ENCODE assay signal across 8 cellular contexts in genomic region chr1:28232558-28233263, GRCh38. TPM values are rescaled to one million over a fixed set of nuclear protein-coding genes. Genes with fewer than 3 reads are reported as not detected.
DNase-seq lines count a peak whose midpoint lies in the region; ATAC-seq, FAIRE-seq and TF ChIP-seq lines count a peak whose summit lies in the region.

Gene DNAJC8, minus strand, starts transcription at chr1:28233029. Its CDS starts 31 bp downstream, at chr1:28232998.

- peak within 1 kb of the TSS; percentile 97 for H3K4me2 ChIP-seq in A549

- DNase-seq in A549 (ENCODE audit: low read depth in 1 of 2, low spot score in 1 of 2) (peak; percentile 89), NCI-H524 treated with DMSO at 0.1 percent for 48 hours (lab: John Stamatoyannopoulos, UW) (peak; percentile 34), chondrocyte (ENCODE audit: low spot score) (peak; percentile 97), kidney epithelial cell (ENCODE audit: low read depth) (peak; percentile 80)
- DNase-seq in activated CD4-positive, alpha-beta T cell treated with anti-CD3 and anti-CD28 coated beads for 36 hours = peak; percentile 98
- DNase-seq in stimulated activated CD4-positive, alpha-beta T cell treated with anti-CD3 and anti-CD28 coated beads, Interleukin-15, amount 100 ng/mL, for 24 hours = peak; percentile 98

- peak; percentile 67 for TF ChIP-seq POLR2A in A549 (IDR thresholded peaks at IDR 0.05; ENCODE audit: low read length)

- no peaks in the 10 kb centered on the region for H3K9me3 ChIP-seq in A549

- peaks cover 12% of the 10 kb centered on the region for H3K36me3 Mint-ChIP-seq in activated CD4-positive, alpha-beta T cell treated with anti-CD3 and anti-CD28 coated beads for 36 hours (ENCODE audit: low read depth)
- H3K36me3 Mint-ChIP-seq in chondrocyte (ENCODE audit: low read depth) = peaks cover 5% of the 10 kb centered on the region

- ATAC-seq in A549 (peak; percentile 57 to 75; a peak in 4 of 6 replicates), GM18907 (IDR thresholded peaks at IDR 0.05; ENCODE audit: unreplicated experiment) (peak; percentile 64), HG03354 (IDR thresholded peaks at IDR 0.05; ENCODE audit: poor library complexity, severe bottlenecking, unreplicated experiment) (peak; percentile 63)
- ATAC-seq in activated CD4-positive, alpha-beta T cell treated with anti-CD3 and anti-CD28 coated beads for 36 hours = peak; percentile 66

- no peaks in the 10 kb centered on the region for H3K27me3 Mint-ChIP-seq in activated CD4-positive, alpha-beta T cell treated with anti-CD3 and anti-CD28 coated beads for 36 hours
- no peaks in the 10 kb centered on the region for H3K27me3 Mint-ChIP-seq in chondrocyte (ENCODE audit: low read depth)

- peak within 1 kb of the TSS; percentile 96 for H3K27ac Mint-ChIP-seq in activated CD4-positive, alpha-beta T cell treated with anti-CD3 and anti-CD28 coated beads for 36 hours
- peak within 1 kb of the TSS; percentile 99 for H3K27ac Mint-ChIP-seq in chondrocyte (ENCODE audit: unreplicated experiment)

- POLR2A ChIA-PET in A549 (lab: Yijun Ruan, JAX) = no interaction called here
- POLR2A ChIA-PET in activated CD4-positive, alpha-beta T cell treated with anti-CD3 and anti-CD28 coated beads for 36 hours (lab: Charles Lee) = interaction anchor here (0.6 kb wide), 1 partner anchor 277 kb away, joined by 3 read pairs; no protein-coding TSS in a partner anchor

- intact Hi-C loops in activated CD4-positive, alpha-beta T cell treated with anti-CD3 and anti-CD28 coated beads for 36 hours (cut with DNase I, micrococcal nuclease) = loop anchor here in 1 of 2 experiments (1.0 to 5.0 kb wide), 4 partner anchors 144 to 507 kb away; partner anchors contain the start of genes EYA3, FAM76A, STX12 and THEMIS2

- peaks cover 20% of the 10 kb centered on the region for H3K4me1 ChIP-seq in A549

- FAIRE-seq in A549 (lab: Jason Lieb, UNC) = no peak

- TF ChIP-seq CTCF in A549 (IDR thresholded peaks at IDR 0.05) (no peak), chondrocyte (IDR thresholded peaks at IDR 0.05) (peak; percentile 10), kidney epithelial cell (IDR thresholded peaks at IDR 0.05; ENCODE audit: insufficient read depth, low read length, poor library complexity, severe bottlenecking) (no peak)

- 0% methylated on average over 25 of the region's 40 CpGs for WGBS in A549 (ENCODE audit: missing lambda C conversion rate)

- no peak for TF ChIP-seq RAD21 in A549 (conservative IDR thresholded peaks at IDR 0.05 in 1 of 2, IDR thresholded peaks at IDR 0.05 in 1 of 2)

- no peaks in the 10 kb centered on the region for H3K9me3 Mint-ChIP-seq in activated CD4-positive, alpha-beta T cell treated with anti-CD3 and anti-CD28 coated beads for 36 hours (ENCODE audit: low read depth)
- H3K9me3 Mint-ChIP-seq in chondrocyte (ENCODE audit: low read depth) = no peaks in the 10 kb centered on the region

- H3K4me3 Mint-ChIP-seq in activated CD4-positive, alpha-beta T cell treated with anti-CD3 and anti-CD28 coated beads for 36 hours = peak within 1 kb of the TSS; percentile 98
- peak within 1 kb of the TSS; percentile 96 for H3K4me3 Mint-ChIP-seq in chondrocyte (ENCODE audit: unreplicated experiment)

- H3K27me3 ChIP-seq in kidney epithelial cell (ENCODE audit: control insufficient read depth, insufficient read depth, low read length) = no peaks in the 10 kb centered on the region

- peaks cover 20% of the 10 kb centered on the region for H3K4me1 Mint-ChIP-seq in activated CD4-positive, alpha-beta T cell treated with anti-CD3 and anti-CD28 coated beads for 36 hours
- H3K4me1 Mint-ChIP-seq in chondrocyte (ENCODE audit: low read depth) = peaks cover 34% of the 10 kb centered on the region

- H3K4me3 ChIP-seq in A549 (peak within 1 kb of the TSS; percentile 96), kidney epithelial cell (ENCODE audit: low read depth, low read length) (peak within 1 kb of the TSS; percentile 90)

- H3K27ac ChIP-seq in A549 = peak within 1 kb of the TSS; percentile 88 to 95

- CTCF ChIA-PET in A549 (lab: Yijun Ruan, JAX) = interaction anchor here (1.4 kb wide), 1 partner anchor 15 kb away, joined by 5 read pairs; no protein-coding TSS in a partner anchor
- CTCF ChIA-PET in activated CD4-positive, alpha-beta T cell treated with anti-CD3 and anti-CD28 coated beads for 36 hours (lab: Charles Lee) = interaction anchor here (1.0 to 4.7 kb wide), 3 partner anchors 13 to 145 kb away, joined by 5 to 24 read pairs (median 5); partner anchors contain the start of gene EYA3

- TF ChIP-seq EP300 in A549 (IDR thresholded peaks at IDR 0.05) = no peak

- H3K36me3 ChIP-seq in kidney epithelial cell (ENCODE audit: control insufficient read depth, insufficient read depth, low read length) = no peaks in the 10 kb centered on the region

TF ChIP-seq in A549, 52 proteins besides CTCF, POLR2A, EP300 and RAD21 (continues in another document):
- TF ChIP-seq ZC3H11A (IDR thresholded peaks at IDR 0.05) (no peak), EHMT2 (IDR thresholded peaks at IDR 0.05; ENCODE audit: low read depth) (no peak), PHF8 (IDR thresholded peaks at IDR 0.05; ENCODE audit: borderline replicate concordance, low read depth) (peak; percentile 33; the same call in 1 of the 2 replicates), ELK1 (IDR thresholded peaks at IDR 0.05; ENCODE audit: low read depth, low read length) (no peak), GATA3 (IDR thresholded peaks at IDR 0.05; ENCODE audit: borderline replicate concordance) (no peak), SREBF2 (IDR thresholded peaks at IDR 0.05) (no peak), BCL3 (IDR thresholded peaks at IDR 0.05) (0 out of 3 replicates have a peak, but pooled peaks have one; percentile 42), KDM1A (IDR thresholded peaks at IDR 0.05; ENCODE audit: low read depth) (no peak), KDM5A (IDR thresholded peaks at IDR 0.05) (peak; percentile 98), PBX3 (IDR thresholded peaks at IDR 0.05) (no peak), USF2 (IDR thresholded peaks at IDR 0.05) (peak; percentile 99), MAX (IDR thresholded peaks at IDR 0.05) (peak; percentile 85), ZSCAN20 (CRISPR knock-in tag; IDR thresholded peaks at IDR 0.05) (no peak), HES2 (IDR thresholded peaks at IDR 0.05) (no peak), HDAC2 (IDR thresholded peaks at IDR 0.05) (peak; percentile 51; the same call in 1 of the 2 replicates), HEYL (CRISPR knock-in tag; IDR thresholded peaks at IDR 0.05) (no peak), ZFP36 (IDR thresholded peaks at IDR 0.05; ENCODE audit: borderline replicate concordance, partially characterized antibody) (no peak), NPAS2 (CRISPR knock-in tag; IDR thresholded peaks at IDR 0.05; ENCODE audit: borderline replicate concordance) (0 out of 2 replicates have a peak, but pooled peaks have one; percentile 64)

RNA-seq across cellular contexts. Expression of gene DNAJC8, which starts in this region (rescaled TPM):
- 67.0 and 93.7 TPM in 2 replicates for polyA plus RNA-seq in A549 (2011; rRNA removed)
- polyA plus RNA-seq in A549 (2012; cell fraction: cytosol; rRNA removed) = 39.9 and 42.3 TPM in 2 replicates
- 19.3 and 29.0 TPM in 2 replicates for polyA plus RNA-seq in A549 (2012; cell fraction: nucleus; rRNA removed)
- polyA plus RNA-seq in A549 (2017; fragmentation: RNase III; extraction: RNeasy Plus Mini Kit Qiagen cat#74134 plus additional on column Dnase treatment) = 81.7 to 87.3 TPM (median 81.8 TPM) in 3 replicates
- 18.1 and 18.8 TPM in 2 replicates for polyA minus RNA-seq in A549 (2011; rRNA and poly(A)+ RNA removed)
- total RNA-seq in activated CD4-positive, alpha-beta T cell treated with anti-CD3 and anti-CD28 coated beads for 36 hours = 100 to 1,000 TPM; 107 to 135 TPM
- 69.2 to 85.6 TPM (median 72.8 TPM) in 3 replicates for total RNA-seq in chondrocyte
- 78.9 and 93.3 TPM in 2 replicates for total RNA-seq in kidney epithelial cell

Comparison
In these comparisons a context has a peak if more than half of its experiments do, and no peak if none do; other contexts are left out.
1. Peak in every context shown above with its lines: DNase-seq, ATAC-seq, H3K4me3 ChIP-seq and H3K27ac ChIP-seq.
2. DNase-seq: peak in every context shown above with its lines; median percentile 98 in activated CD4-positive, alpha-beta T cell treated with anti-CD3 and anti-CD28 coated beads for 36 hours; 98 in stimulated activated CD4-positive, alpha-beta T cell treated with anti-CD3 and anti-CD28 coated beads, Interleukin-15, amount 100 ng/mL, for 24 hours; 97 in chondrocyte; 89 in A549; 80 in kidney epithelial cell; 34 in NCI-H524 treated with DMSO at 0.1 percent for 48 hours.